Comparison of ENCODE assay signal across 1 cellular context in genomic region chr1:51729824-51730284, GRCh38.
TF ChIP-seq lines count a peak whose summit lies in the region.

No MANE protein-coding gene starts in this region.

TF ChIP-seq in HepG2, 621 proteins besides CTCF, POLR2A, EP300 and RAD21 (continued from another document):
- TF ChIP-seq UBTF (CRISPR knock-in tag; IDR thresholded peaks at IDR 0.05) (peak; percentile 31), ASH2L (IDR thresholded peaks at IDR 0.05; ENCODE audit: insufficient read length, low read depth, low read length) (peak; percentile 67), ZFX (CRISPR knock-in tag; IDR thresholded peaks at IDR 0.05; ENCODE audit: low read depth) (peak; percentile 71), ZNF615 (CRISPR knock-in tag; IDR thresholded peaks at IDR 0.05; ENCODE audit: borderline replicate concordance) (0 out of 2 replicates have a peak, but pooled peaks have one; percentile 62), SRSF1 (optimal IDR thresholded peaks at IDR 0.05; ENCODE audit: low read depth, low read length) (peak; percentile 48), ZNF24 (IDR thresholded peaks at IDR 0.05) (no peak), KAT7 (CRISPR knock-in tag; IDR thresholded peaks at IDR 0.05; ENCODE audit: borderline replicate concordance) (0 out of 2 replicates have a peak, but pooled peaks have one; percentile 20), TBX2 (CRISPR knock-in tag; IDR thresholded peaks at IDR 0.05; ENCODE audit: borderline replicate concordance) (peak; percentile 32; the same call in 1 of the 2 replicates), LCORL (IDR thresholded peaks at IDR 0.05) (no peak), LCORL (CRISPR knock-in tag; IDR thresholded peaks at IDR 0.05) (0 out of 2 replicates have a peak, but pooled peaks have one; percentile 21), GZF1 (CRISPR knock-in tag; IDR thresholded peaks at IDR 0.05) (no peak), NR2F2 (IDR thresholded peaks at IDR 0.05; ENCODE audit: borderline replicate concordance, low read depth) (0 out of 2 replicates have a peak, but pooled peaks have one; percentile 11), ARID5B (CRISPR knock-in tag; IDR thresholded peaks at IDR 0.05) (no peak), ZNF616 (CRISPR knock-in tag; IDR thresholded peaks at IDR 0.05; ENCODE audit: low read depth) (peak; percentile 50; the same call in 1 of the 2 replicates), CCDC6 (CRISPR knock-in tag; IDR thresholded peaks at IDR 0.05) (peak; percentile 25; the same call in 1 of the 2 replicates), AHDC1 (CRISPR knock-in tag; IDR thresholded peaks at IDR 0.05; ENCODE audit: borderline replicate concordance) (peak; percentile 34; the same call in 1 of the 2 replicates), KMT2B (CRISPR knock-in tag; IDR thresholded peaks at IDR 0.05) (peak; percentile 55; the same call in 1 of the 2 replicates), HMGXB3 (CRISPR knock-in tag; IDR thresholded peaks at IDR 0.05; ENCODE audit: borderline replicate concordance) (peak; percentile 93), HMGXB4 (CRISPR knock-in tag; IDR thresholded peaks at IDR 0.05; ENCODE audit: borderline replicate concordance in 1 of 2, low read depth in 1 of 2) (peak in 1 of 2 experiments; percentile 6; a peak in 1 of 4 replicates), RFXANK (CRISPR knock-in tag; IDR thresholded peaks at IDR 0.05) (0 out of 2 replicates have a peak, but pooled peaks have one; percentile 10), U2AF1 (optimal IDR thresholded peaks at IDR 0.05; ENCODE audit: low read depth, low read length) (no peak), KDM5A (IDR thresholded peaks at IDR 0.05; ENCODE audit: borderline replicate concordance, low read length) (peak; percentile 41; the same call in 1 of the 2 replicates), YEATS4 (CRISPR knock-in tag; IDR thresholded peaks at IDR 0.05; ENCODE audit: borderline replicate concordance) (peak; percentile 35; the same call in 1 of the 2 replicates), SAP130 (CRISPR knock-in tag; IDR thresholded peaks at IDR 0.05; ENCODE audit: low read depth) (0 out of 2 replicates have a peak, but pooled peaks have one; percentile 7), ZNF30 (CRISPR knock-in tag; IDR thresholded peaks at IDR 0.05) (0 out of 2 replicates have a peak, but pooled peaks have one; percentile 24)
